9 cellular contexts compared by ENCODE assay signal in the genomic region with DNA sequence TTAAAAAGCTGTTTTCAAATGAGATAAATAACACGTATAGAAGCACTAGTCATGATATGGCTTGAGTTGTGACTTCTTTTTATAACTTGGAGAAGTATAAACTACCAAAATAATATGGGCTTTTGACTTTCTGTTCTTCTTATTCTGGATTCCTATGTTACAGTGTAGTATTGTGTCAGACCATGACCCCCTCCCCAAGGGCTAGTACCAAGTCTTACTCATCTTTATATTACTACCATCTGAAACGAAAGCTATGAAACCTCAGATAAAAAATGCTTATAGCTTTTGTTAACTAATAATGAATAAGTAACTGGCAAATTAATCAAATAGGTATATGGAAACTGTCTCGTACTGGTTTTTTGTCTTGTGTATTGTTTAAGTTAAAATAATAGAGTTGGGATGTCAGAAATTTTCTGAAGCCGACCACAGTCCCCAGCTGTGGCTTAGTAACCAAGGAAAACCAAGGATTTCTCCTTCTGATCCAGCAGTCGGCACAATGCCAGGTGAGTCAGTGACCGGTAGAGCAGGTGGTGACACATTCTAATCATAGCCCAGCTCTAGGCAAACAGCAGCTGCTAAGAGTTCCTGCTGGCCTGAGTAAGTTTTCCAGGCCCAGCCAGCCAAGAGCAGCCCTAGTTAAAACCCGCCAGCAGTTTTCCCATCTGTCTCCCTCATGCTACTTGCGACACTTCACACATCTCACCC.
DNase-seq lines count a peak whose midpoint lies in the region; ATAC-seq, FAIRE-seq and TF ChIP-seq lines count a peak whose summit lies in the region.
"Had no signal": no experiment of that assay in that cellular context is flagged by ENCODE, and none has a peak within 500 bp of the region (broad histone marks: within the 10 kb centered on the region; RNA-seq: fewer than 3 reads in every experiment).

No MANE protein-coding gene starts in this region.

- no peak for TF ChIP-seq CTCF in GM23338 (conservative IDR thresholded peaks at IDR 0.05; ENCODE audit: low read depth in 2 of 2)

- H3K9me3 Mint-ChIP-seq in GM23338: peaks cover 5% of the 10 kb centered on the region; the same call in 2 of the 3 replicates
- no peaks in the 10 kb centered on the region for H3K9me3 Mint-ChIP-seq in activated CD4-positive, alpha-beta T cell treated with anti-CD3 and anti-CD28 coated beads for 36 hours (ENCODE audit: low read depth)

- no peaks in the 10 kb centered on the region for H4K20me1 ChIP-seq in GM23338 (replicated peaks; ENCODE audit: insufficient read depth)

- H3K4me1 Mint-ChIP-seq in GM23338: peaks cover 46% of the 10 kb centered on the region
- H3K4me1 Mint-ChIP-seq in activated CD4-positive, alpha-beta T cell treated with anti-CD3 and anti-CD28 coated beads for 36 hours: no peaks in the 10 kb centered on the region

- no peak overlapping the region for H3K4me2 ChIP-seq in GM23338

- CTCF ChIA-PET in activated CD4-positive, alpha-beta T cell treated with anti-CD3 and anti-CD28 coated beads for 36 hours (lab: Charles Lee): no interaction called here

- DNase-seq in GM23338 (ENCODE audit: low spot score): peak; percentile 26
- DNase-seq in NCI-H526 (lab: John Stamatoyannopoulos, UW): peak; percentile 22 to 78
- peak; percentile 65 for DNase-seq in epithelial cell of prostate (ENCODE audit: low read depth, low spot score)
- peak; percentile 91 for DNase-seq in renal cortical epithelial cell (ENCODE audit: low read depth)
- DNase-seq in activated CD4-positive, alpha-beta T cell treated with anti-CD3 and anti-CD28 coated beads for 36 hours: no peak
- DNase-seq in GM12891 (ENCODE audit: insufficient read length, low spot score): no peak
- DNase-seq: activated naive CD4-positive, alpha-beta T cell treated with anti-CD3 and anti-CD28 coated beads for 36 hours had no signal

- H3K27ac Mint-ChIP-seq in GM23338: peak overlapping the region; percentile 79
- no peak overlapping the region for H3K27ac Mint-ChIP-seq in activated CD4-positive, alpha-beta T cell treated with anti-CD3 and anti-CD28 coated beads for 36 hours
- H3K27ac Mint-ChIP-seq: activated naive CD4-positive, alpha-beta T cell treated with anti-CD3 and anti-CD28 coated beads for 36 hours had no signal

- no peaks in the 10 kb centered on the region for H3K9me2 ChIP-seq in GM23338 (ENCODE audit: insufficient read depth)

- H3K4me3 Mint-ChIP-seq in GM23338: no peak overlapping the region
- H3K4me3 Mint-ChIP-seq in activated CD4-positive, alpha-beta T cell treated with anti-CD3 and anti-CD28 coated beads for 36 hours: no peak overlapping the region
- H3K4me3 Mint-ChIP-seq: activated naive CD4-positive, alpha-beta T cell treated with anti-CD3 and anti-CD28 coated beads for 36 hours had no signal

- H3K4me3 ChIP-seq in GM23338: no peak overlapping the region

- TF ChIP-seq POLR2A in GM18505 (IDR thresholded peaks at IDR 0.05; ENCODE audit: borderline replicate concordance, extremely low read depth, insufficient read depth, insufficient read length) (no peak), GM12891 (IDR thresholded peaks at IDR 0.05; ENCODE audit: low read depth, low read length) (no peak)

- no peaks in the 10 kb centered on the region for H3K36me3 ChIP-seq in GM23338 (ENCODE audit: insufficient read depth)

- POLR2A ChIA-PET in activated CD4-positive, alpha-beta T cell treated with anti-CD3 and anti-CD28 coated beads for 36 hours (lab: Charles Lee): no interaction called here

- peaks cover 7% of the 10 kb centered on the region; the same call in 1 of the 3 replicates for H3K36me3 Mint-ChIP-seq in GM23338 (ENCODE audit: low read depth)
- no peaks in the 10 kb centered on the region for H3K36me3 Mint-ChIP-seq in activated CD4-positive, alpha-beta T cell treated with anti-CD3 and anti-CD28 coated beads for 36 hours (ENCODE audit: low read depth)

- FAIRE-seq in GM12891 (lab: Jason Lieb, UNC): no peak

- no peaks in the 10 kb centered on the region for H3K79me2 ChIP-seq in GM23338 (replicated peaks; ENCODE audit: insufficient read depth)

- peaks cover 27% of the 10 kb centered on the region for H3K4me1 ChIP-seq in GM23338 (ENCODE audit: insufficient read depth)

- no peak overlapping the region for H3K27ac ChIP-seq in GM23338 (ENCODE audit: low read depth)
- H3K27ac ChIP-seq in epithelial cell of prostate: peak overlapping the region; percentile 39

- H3K27me3 ChIP-seq in GM23338 (ENCODE audit: insufficient read depth): no peaks in the 10 kb centered on the region

- peak; percentile 49; the same call in 2 of the 3 replicates for ATAC-seq in GM23338
- ATAC-seq in activated CD4-positive, alpha-beta T cell treated with anti-CD3 and anti-CD28 coated beads for 36 hours: no peak
- ATAC-seq in GM18505 (IDR thresholded peaks at IDR 0.05; ENCODE audit: unreplicated experiment): no peak
- ATAC-seq in HG03442 (IDR thresholded peaks at IDR 0.05; ENCODE audit: unreplicated experiment): no peak

- intact Hi-C loops in activated CD4-positive, alpha-beta T cell treated with anti-CD3 and anti-CD28 coated beads for 36 hours (cut with DNase I, micrococcal nuclease): no loop called here

- H3F3A ChIP-seq in GM23338 (replicated peaks; ENCODE audit: low read depth): no peaks in the 10 kb centered on the region

- H2AFZ ChIP-seq in GM23338: no peak overlapping the region

- peaks cover 4% of the 10 kb centered on the region for H3K27me3 Mint-ChIP-seq in GM23338 (ENCODE audit: insufficient read depth, low read depth, poor library complexity)
- H3K27me3 Mint-ChIP-seq in activated CD4-positive, alpha-beta T cell treated with anti-CD3 and anti-CD28 coated beads for 36 hours: no peaks in the 10 kb centered on the region

TF ChIP-seq in GM23338, 12 proteins besides CTCF, POLR2A, EP300 and RAD21 (continues in another document):
- TF ChIP-seq POLR2AphosphoS5 (IDR thresholded peaks at IDR 0.05; ENCODE audit: low read depth) (no peak), ZNF331 (CRISPR knock-in tag; IDR thresholded peaks at IDR 0.05; ENCODE audit: low read depth) (no peak), ZNF114 (CRISPR knock-in tag; IDR thresholded peaks at IDR 0.05) (no peak), STAT1 (IDR thresholded peaks at IDR 0.05; ENCODE audit: unreplicated experiment) (no peak), EZH2phosphoT487 (IDR thresholded peaks at IDR 0.05; ENCODE audit: unreplicated experiment) (no peak)
- TF ChIP-seq, protein P1, sequence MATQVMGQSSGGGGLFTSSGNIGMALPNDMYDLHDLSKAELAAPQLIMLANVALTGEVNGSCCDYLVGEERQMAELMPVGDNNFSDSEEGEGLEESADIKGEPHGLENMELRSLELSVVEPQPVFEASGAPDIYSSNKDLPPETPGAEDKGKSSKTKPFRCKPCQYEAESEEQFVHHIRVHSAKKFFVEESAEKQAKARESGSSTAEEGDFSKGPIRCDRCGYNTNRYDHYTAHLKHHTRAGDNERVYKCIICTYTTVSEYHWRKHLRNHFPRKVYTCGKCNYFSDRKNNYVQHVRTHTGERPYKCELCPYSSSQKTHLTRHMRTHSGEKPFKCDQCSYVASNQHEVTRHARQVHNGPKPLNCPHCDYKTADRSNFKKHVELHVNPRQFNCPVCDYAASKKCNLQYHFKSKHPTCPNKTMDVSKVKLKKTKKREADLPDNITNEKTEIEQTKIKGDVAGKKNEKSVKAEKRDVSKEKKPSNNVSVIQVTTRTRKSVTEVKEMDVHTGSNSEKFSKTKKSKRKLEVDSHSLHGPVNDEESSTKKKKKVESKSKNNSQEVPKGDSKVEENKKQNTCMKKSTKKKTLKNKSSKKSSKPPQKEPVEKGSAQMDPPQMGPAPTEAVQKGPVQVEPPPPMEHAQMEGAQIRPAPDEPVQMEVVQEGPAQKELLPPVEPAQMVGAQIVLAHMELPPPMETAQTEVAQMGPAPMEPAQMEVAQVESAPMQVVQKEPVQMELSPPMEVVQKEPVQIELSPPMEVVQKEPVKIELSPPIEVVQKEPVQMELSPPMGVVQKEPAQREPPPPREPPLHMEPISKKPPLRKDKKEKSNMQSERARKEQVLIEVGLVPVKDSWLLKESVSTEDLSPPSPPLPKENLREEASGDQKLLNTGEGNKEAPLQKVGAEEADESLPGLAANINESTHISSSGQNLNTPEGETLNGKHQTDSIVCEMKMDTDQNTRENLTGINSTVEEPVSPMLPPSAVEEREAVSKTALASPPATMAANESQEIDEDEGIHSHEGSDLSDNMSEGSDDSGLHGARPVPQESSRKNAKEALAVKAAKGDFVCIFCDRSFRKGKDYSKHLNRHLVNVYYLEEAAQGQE (IDR thresholded peaks at IDR 0.05; ENCODE audit: unreplicated experiment): no peak

TF ChIP-seq in GM12891, 5 proteins besides CTCF, POLR2A, EP300 and RAD21:
- TF ChIP-seq PAX5 (IDR thresholded peaks at IDR 0.05; ENCODE audit: insufficient read depth, low read length, severe bottlenecking) (no peak), POLR2AphosphoS5 (IDR thresholded peaks at IDR 0.05; ENCODE audit: low read depth, low read length) (no peak), POU2F2 (IDR thresholded peaks at IDR 0.05; ENCODE audit: low read depth, low read length) (no peak), SPI1 (IDR thresholded peaks at IDR 0.05; ENCODE audit: low read depth, low read length) (no peak), TAF1 (IDR thresholded peaks at IDR 0.05; ENCODE audit: low read depth, low read length) (no peak)

Comparison
In these comparisons a context has a peak if more than half of its experiments do, and no peak if none do; other contexts are left out.
1. DNase-seq: peak in GM23338 (single experiment), NCI-H526 (2 of 2), epithelial cell of prostate (single experiment) and renal cortical epithelial cell (single experiment); none in activated CD4-positive, alpha-beta T cell treated with anti-CD3 and anti-CD28 coated beads for 36 hours (single experiment) and GM12891 (single experiment).